Comparison of ENCODE assay signal across 8 cellular contexts in genomic region chr6:28252507-28252975, GRCh38. TPM values are rescaled to one million over a fixed set of nuclear protein-coding genes. Genes with fewer than 3 reads are reported as not detected.
DNase-seq lines count a peak whose midpoint lies in the region; ATAC-seq, FAIRE-seq and TF ChIP-seq lines count a peak whose summit lies in the region.

No MANE protein-coding gene starts in this region.

- peaks cover 4% of the 10 kb centered on the region; the same call in 1 of the 2 replicates for H3K79me2 ChIP-seq in OCI-LY1 (ENCODE audit: insufficient read depth, low read length)

- no peak for FAIRE-seq in A549 (lab: Jason Lieb, UNC)

- no peaks in the 10 kb centered on the region for H4K20me1 ChIP-seq in OCI-LY1 (ENCODE audit: insufficient read depth, low read length)

- ATAC-seq in A549 (peak; percentile 41 to 56; a peak in 4 of 6 replicates), GM19351 (IDR thresholded peaks at IDR 0.05; ENCODE audit: unreplicated experiment) (peak; percentile 27), GM18870 (IDR thresholded peaks at IDR 0.05; ENCODE audit: unreplicated experiment) (no peak)
- ATAC-seq in effector memory CD8-positive, alpha-beta T cell (replicated peaks) = peak; percentile 5

- peaks cover 20 to 36% of the 10 kb centered on the region in 2 donors for H3K4me1 Mint-ChIP-seq in effector memory CD8-positive, alpha-beta T cell (ENCODE audit: low read depth in 2 of 2)
- peaks cover 24% of the 10 kb centered on the region for H3K4me1 Mint-ChIP-seq in nephron progenitor cell

- POLR2A ChIA-PET in A549 (lab: Yijun Ruan, JAX) = interaction anchor here (0.8 to 2.1 kb wide), 7 partner anchors 14 to 116 kb away, joined by 3 to 25 read pairs (median 6); partner anchors contain the start of genes PGBD1, ZKSCAN8, ZSCAN26 and ZSCAN31

- no peaks in the 10 kb centered on the region for H3K27me3 ChIP-seq in OCI-LY1 (ENCODE audit: insufficient read depth, low read length)

- H3K27ac ChIP-seq in A549 (peak overlapping the region; percentile 75 to 91), OCI-LY1 (ENCODE audit: low read depth, low read length, poor library complexity, severe bottlenecking) (peak overlapping the region; percentile 30)

- H3K9me3 Mint-ChIP-seq in effector memory CD8-positive, alpha-beta T cell = peaks cover 0 to 8% of the 10 kb centered on the region in 2 donors
- H3K9me3 Mint-ChIP-seq in nephron progenitor cell = no peaks in the 10 kb centered on the region

- peak overlapping the region; percentile 94 to 95 for H3K27ac Mint-ChIP-seq in effector memory CD8-positive, alpha-beta T cell
- peak overlapping the region; percentile 55 for H3K27ac Mint-ChIP-seq in nephron progenitor cell

- DNase-seq in A549 (ENCODE audit: low read depth in 1 of 2, low spot score in 1 of 2) = no peak
- no peak for DNase-seq in effector memory CD8-positive, alpha-beta T cell
- no peak for DNase-seq in nephron progenitor cell
- DNase-seq in NCI-H2227 treated with DMSO at 0.1 percent for 48 hours (lab: John Stamatoyannopoulos, UW) = no peak
- DNase-seq in 8988T = no peak

- no peak for TF ChIP-seq RAD21 in A549 (conservative IDR thresholded peaks at IDR 0.05 in 1 of 2, IDR thresholded peaks at IDR 0.05 in 1 of 2)

- CTCF ChIA-PET in A549 (lab: Yijun Ruan, JAX) = interaction anchor here (0.8 kb wide), 1 partner anchor 103 kb away, joined by 4 read pairs; no protein-coding TSS in a partner anchor

- H3K4me3 ChIP-seq in A549 = peak overlapping the region; percentile 86
- peak overlapping the region; percentile 97 for H3K4me3 ChIP-seq in OCI-LY1 (ENCODE audit: low read depth, low read length, poor library complexity, severe bottlenecking)

- peak overlapping the region; percentile 98 to 100 for H3K4me3 Mint-ChIP-seq in effector memory CD8-positive, alpha-beta T cell
- peak overlapping the region; percentile 99 for H3K4me3 Mint-ChIP-seq in nephron progenitor cell

- H3K27me3 Mint-ChIP-seq in effector memory CD8-positive, alpha-beta T cell = no peaks in the 10 kb centered on the region
- H3K27me3 Mint-ChIP-seq in nephron progenitor cell (ENCODE audit: low read depth, poor library complexity) = no peaks in the 10 kb centered on the region

- H3K9ac ChIP-seq in OCI-LY1 (ENCODE audit: low read length) = peak overlapping the region; percentile 95

- peak overlapping the region; percentile 76 for H3K4me2 ChIP-seq in A549
- H3K4me2 ChIP-seq in OCI-LY1 (ENCODE audit: low read length) = peak overlapping the region; percentile 86

- no peaks in the 10 kb centered on the region for H3K9me3 ChIP-seq in A549
- H3K9me3 ChIP-seq in OCI-LY1 (ENCODE audit: low read length) = no peaks in the 10 kb centered on the region

- peaks cover 10% of the 10 kb centered on the region; the same call in 1 of the 2 replicates for H3K36me3 ChIP-seq in OCI-LY1 (ENCODE audit: insufficient read depth, low read length)

- peaks cover 15% of the 10 kb centered on the region for H3K36me3 Mint-ChIP-seq in effector memory CD8-positive, alpha-beta T cell (ENCODE audit: insufficient read depth)
- H3K36me3 Mint-ChIP-seq in nephron progenitor cell (ENCODE audit: low read depth) = peaks cover 8% of the 10 kb centered on the region

- no peaks in the 10 kb centered on the region for H3F3A ChIP-seq in OCI-LY1 (ENCODE audit: insufficient read depth, low read length)

- no peaks in the 10 kb centered on the region for H3K9me2 ChIP-seq in OCI-LY1 (ENCODE audit: low read depth, low read length)

- no peak for TF ChIP-seq EP300 in A549 (IDR thresholded peaks at IDR 0.05)

- TF ChIP-seq POLR2A in A549 (IDR thresholded peaks at IDR 0.05; ENCODE audit: low read length) = no peak

- peaks cover 5% of the 10 kb centered on the region; the same call in 1 of the 3 replicates for H3K4me1 ChIP-seq in A549
- peaks cover 20% of the 10 kb centered on the region for H3K4me1 ChIP-seq in OCI-LY1 (ENCODE audit: insufficient read depth, low read length, severe bottlenecking)

- TF ChIP-seq CTCF in A549 (IDR thresholded peaks at IDR 0.05) (no peak), OCI-LY1 (IDR thresholded peaks at IDR 0.05; ENCODE audit: low read length) (no peak), nephron progenitor cell (IDR thresholded peaks at IDR 0.05) (no peak)

- peak overlapping the region; percentile 91 for H2AFZ ChIP-seq in OCI-LY1 (ENCODE audit: low read length)

- WGBS in A549 (ENCODE audit: missing lambda C conversion rate) = 63% methylated on average over 3 of the region's 3 CpGs

TF ChIP-seq in A549, 52 proteins besides CTCF, POLR2A, EP300 and RAD21:
- no peak for TF ChIP-seq MYC (IDR thresholded peaks at IDR 0.05; ENCODE audit: borderline replicate concordance, low read length)

RNA-seq across cellular contexts. Expression of gene ZKSCAN4, which starts 0.5 kb away (rescaled TPM):
- polyA plus RNA-seq in A549 (2011; rRNA removed) (2.3 TPM in 2 replicates), A549 (2017; fragmentation: RNase III; extraction: RNeasy Plus Mini Kit Qiagen cat#74134 plus additional on column Dnase treatment) (1.7 to 2.1 TPM (median 1.8 TPM) in 3 replicates)
- 0.81 and 1.0 TPM in 2 replicates for polyA plus RNA-seq in A549 (2012; cell fraction: cytosol; rRNA removed)
- 0.70 and 0.72 TPM in 2 replicates for polyA plus RNA-seq in A549 (2012; cell fraction: nucleus; rRNA removed)
- 1.7 and 1.9 TPM in 2 replicates for polyA minus RNA-seq in A549 (2011; rRNA and poly(A)+ RNA removed)

RNA-seq across cellular contexts. Expression of gene NKAPL, which starts 6.6 kb away (rescaled TPM):
- polyA plus RNA-seq in A549 (2011; rRNA removed) = not detected in 2 replicates
- not detected in 2 replicates for polyA plus RNA-seq in A549 (2012; cell fraction: cytosol; rRNA removed)
- polyA plus RNA-seq in A549 (2012; cell fraction: nucleus; rRNA removed) = not detected in 2 replicates
- polyA plus RNA-seq in A549 (2017; fragmentation: RNase III; extraction: RNeasy Plus Mini Kit Qiagen cat#74134 plus additional on column Dnase treatment) = not detected in 3 replicates
- not detected in 2 replicates for polyA minus RNA-seq in A549 (2011; rRNA and poly(A)+ RNA removed)

RNA-seq across cellular contexts. Expression of gene ZSCAN26, which starts 14.4 kb away (rescaled TPM):
- 10.1 and 11.2 TPM in 2 replicates for polyA plus RNA-seq in A549 (2011; rRNA removed)
- 2.1 and 2.9 TPM in 2 replicates for polyA plus RNA-seq in A549 (2012; cell fraction: cytosol; rRNA removed)
- 3.3 and 4.0 TPM in 2 replicates for polyA plus RNA-seq in A549 (2012; cell fraction: nucleus; rRNA removed)
- polyA plus RNA-seq in A549 (2017; fragmentation: RNase III; extraction: RNeasy Plus Mini Kit Qiagen cat#74134 plus additional on column Dnase treatment) = 5.0 to 6.2 TPM (median 5.9 TPM) in 3 replicates
- polyA minus RNA-seq in A549 (2011; rRNA and poly(A)+ RNA removed) = 7.8 and 9.8 TPM in 2 replicates

RNA-seq across cellular contexts. Expression of gene ZSCAN9, which starts 27.5 kb away (rescaled TPM):
- 16.2 and 18.4 TPM in 2 replicates for polyA plus RNA-seq in A549 (2011; rRNA removed)
- 4.3 and 4.9 TPM in 2 replicates for polyA plus RNA-seq in A549 (2012; cell fraction: cytosol; rRNA removed)
- 4.0 and 5.8 TPM in 2 replicates for polyA plus RNA-seq in A549 (2012; cell fraction: nucleus; rRNA removed)
- polyA plus RNA-seq in A549 (2017; fragmentation: RNase III; extraction: RNeasy Plus Mini Kit Qiagen cat#74134 plus additional on column Dnase treatment) = 7.2 to 8.1 TPM (median 7.7 TPM) in 3 replicates
- polyA minus RNA-seq in A549 (2011; rRNA and poly(A)+ RNA removed) = 11.5 and 15.3 TPM in 2 replicates

RNA-seq across cellular contexts. Expression of gene PGBD1, which starts 28.8 kb away (rescaled TPM):
- polyA plus RNA-seq in A549 (2011; rRNA removed) (5.2 and 7.0 TPM in 2 replicates), A549 (2017; fragmentation: RNase III; extraction: RNeasy Plus Mini Kit Qiagen cat#74134 plus additional on column Dnase treatment) (3.7 to 4.1 TPM (median 3.7 TPM) in 3 replicates)
- polyA plus RNA-seq in A549 (2012; cell fraction: cytosol; rRNA removed) = 2.2 and 2.5 TPM in 2 replicates
- polyA plus RNA-seq in A549 (2012; cell fraction: nucleus; rRNA removed) = 1.8 and 2.2 TPM in 2 replicates
- 3.3 and 3.8 TPM in 2 replicates for polyA minus RNA-seq in A549 (2011; rRNA and poly(A)+ RNA removed)
